In the genomic region with DNA sequence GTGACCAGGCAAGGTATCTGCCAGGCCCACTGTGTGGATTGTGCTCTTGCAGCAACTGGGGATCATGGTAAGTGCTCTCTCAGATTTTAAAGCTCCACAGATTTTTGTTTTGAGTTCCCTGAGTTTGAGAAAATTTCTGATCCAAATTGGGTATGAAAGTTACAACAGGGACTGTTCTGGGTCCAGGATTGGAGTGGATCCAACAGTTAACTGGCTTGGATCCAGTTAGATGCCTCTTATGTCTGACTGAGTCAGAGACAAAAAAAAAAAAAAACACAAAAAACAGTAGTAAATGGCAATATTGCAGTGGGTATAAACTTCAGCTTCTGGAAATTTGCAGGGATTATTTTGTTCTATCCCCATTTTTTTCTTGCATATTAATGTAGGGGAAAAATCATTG, we compare ENCODE assay signal across 21 cellular contexts.
DNase-seq lines count a peak whose midpoint lies in the region; FAIRE-seq and TF ChIP-seq lines count a peak whose summit lies in the region.
"Had no signal": no experiment of that assay in that cellular context is flagged by ENCODE, and none has a peak within 500 bp of the region (broad histone marks: within the 10 kb centered on the region; RNA-seq: fewer than 3 reads in every experiment).

No MANE protein-coding gene starts in this region.

- H3K4me3 ChIP-seq in adrenal gland (no peak overlapping the region), epithelial cell of esophagus (ENCODE audit: low read length) (no peak overlapping the region), keratinocyte (ENCODE audit: control insufficient read depth in 2 of 3, extremely low read depth in 1 of 3, insufficient read depth in 2 of 3, low read depth in 1 of 3, low read length in 3 of 3) (no peak overlapping the region), MG63 (no peak overlapping the region), osteoblast (ENCODE audit: insufficient read depth, low read length) (no peak overlapping the region), HAP-1 (no peak overlapping the region)
- H3K4me3 ChIP-seq: Peyer's patch had no signal

- peak; percentile 45 for DNase-seq in LHCN-M2 (ENCODE audit: low read depth)
- peak in 6 of 7 donors; percentile 21 to 74 (median 34) for DNase-seq in adrenal gland
- DNase-seq in epithelial cell of esophagus (ENCODE audit: low read depth), result peak; percentile 18
- no peak for DNase-seq in keratinocyte (ENCODE audit: low read depth, low spot score)
- DNase-seq in MG63, result no peak
- no peak for DNase-seq in osteoblast (ENCODE audit: insufficient read length, low spot score, missing footprints)
- DNase-seq in HAP-1 (ENCODE audit: low spot score in 2 of 2), result no peak
- DNase-seq: AML-193, C1 segment of cervical spinal cord, GOT3, KBM-7, MV-4-11, NCI-H1105 treated with DMSO at 0.1 percent for 48 hours, NCI-H1694, NCI-H2081, NCI-H2171, NCI-H345, NCI-H524 treated with DMSO at 0.1 percent for 48 hours, Peyer's patch had no signal

- no peak overlapping the region for H3K9ac ChIP-seq in keratinocyte (ENCODE audit: control insufficient read depth, extremely low read depth, insufficient read depth, low read length)

- TF ChIP-seq CTCF in adrenal gland (IDR thresholded peaks at IDR 0.05) (no peak), epithelial cell of esophagus (IDR thresholded peaks at IDR 0.05; ENCODE audit: insufficient read depth, low read depth, low read length, missing control alignments) (no peak), keratinocyte (optimal IDR thresholded peaks at IDR 0.05 in 1 of 3, IDR thresholded peaks at IDR 0.05 in 1 of 3, conservative IDR thresholded peaks at IDR 0.05 in 1 of 3; ENCODE audit: extremely low read depth in 1 of 3, insufficient read depth in 2 of 3, low read length in 3 of 3) (no peak), osteoblast (IDR thresholded peaks at IDR 0.05; ENCODE audit: extremely low read depth, low read depth, low read length) (no peak)

- H2AFZ ChIP-seq in keratinocyte (ENCODE audit: control insufficient read depth, low read length) (no peak overlapping the region), osteoblast (ENCODE audit: low read length) (no peak overlapping the region)

- dilution Hi-C loops in keratinocyte (cut with MboI; ENCODE audit: extremely low pct_ligation_motif_present, low sequenced_read_pairs), result no loop called here

- TF ChIP-seq POLR2A in adrenal gland (IDR thresholded peaks at IDR 0.05), result no peak

- H3K27ac ChIP-seq in adrenal gland (no peak overlapping the region), keratinocyte (ENCODE audit: control insufficient read depth, insufficient read depth, low read length) (no peak overlapping the region), osteoblast (ENCODE audit: low read depth, low read length) (no peak overlapping the region)
- H3K27ac ChIP-seq: Peyer's patch had no signal

- intact Hi-C loops in adrenal gland (cut with DNase I), result no loop called here

- H3K4me2 ChIP-seq in keratinocyte (ENCODE audit: control insufficient read depth, extremely low read depth, insufficient read depth, low read depth, low read length) (no peak overlapping the region), osteoblast (ENCODE audit: insufficient read depth, low read length) (no peak overlapping the region)

- in situ Hi-C loops in HAP-1 (cut with MboI; ENCODE audit: low sequenced_read_pairs), result no loop called here

- H3K79me2 ChIP-seq in keratinocyte (ENCODE audit: control insufficient read depth, insufficient read depth, low read length) (no peaks in the 10 kb centered on the region), osteoblast (ENCODE audit: insufficient read depth, low read length) (no peaks in the 10 kb centered on the region)

- H3K9me3 ChIP-seq in adrenal gland (replicated peaks in 1 of 3) (no peaks in the 10 kb centered on the region), keratinocyte (ENCODE audit: control insufficient read depth, low read depth, low read length) (peaks cover 4% of the 10 kb centered on the region), MG63 (peaks cover 18% of the 10 kb centered on the region), osteoblast (ENCODE audit: low read depth, low read length) (peaks cover 5% of the 10 kb centered on the region), HAP-1 (no peaks in the 10 kb centered on the region)

- H3K9me1 ChIP-seq in keratinocyte (ENCODE audit: control insufficient read depth, extremely low read depth, insufficient read depth, low read length), result no peaks in the 10 kb centered on the region

- H3K27me3 ChIP-seq in adrenal gland (no peaks in the 10 kb centered on the region), keratinocyte (ENCODE audit: control insufficient read depth, extremely low read depth, insufficient read depth, low read length) (no peaks in the 10 kb centered on the region), MG63 (no peaks in the 10 kb centered on the region), osteoblast (ENCODE audit: insufficient read depth, low read length) (no peaks in the 10 kb centered on the region), HAP-1 (ENCODE audit: low read depth) (no peaks in the 10 kb centered on the region)
- H3K27me3 ChIP-seq: Peyer's patch had no signal

- peak; percentile 41 for FAIRE-seq in keratinocyte (lab: Jason Lieb, UNC)
- FAIRE-seq: G401.6, GM12892 had no signal

- no peaks in the 10 kb centered on the region for H4K20me1 ChIP-seq in keratinocyte (ENCODE audit: control insufficient read depth, extremely low read depth, insufficient read depth, low read length)
- no peaks in the 10 kb centered on the region for H4K20me1 ChIP-seq in osteoblast (ENCODE audit: insufficient read depth, low read length)

- peaks cover 0 to 6% of the 10 kb centered on the region in 2 donors for H3K4me1 ChIP-seq in adrenal gland (replicated peaks in 1 of 2)
- H3K4me1 ChIP-seq in keratinocyte (ENCODE audit: control insufficient read depth, extremely low read depth, insufficient read depth, low read length), result peaks cover 20% of the 10 kb centered on the region
- H3K4me1 ChIP-seq in osteoblast (ENCODE audit: insufficient read depth, low read length), result no peaks in the 10 kb centered on the region
- H3K4me1 ChIP-seq in HAP-1, result no peaks in the 10 kb centered on the region
- H3K4me1 ChIP-seq: Peyer's patch had no signal

- H3K36me3 ChIP-seq in adrenal gland (replicated peaks in 1 of 2) (no peaks in the 10 kb centered on the region), keratinocyte (ENCODE audit: control insufficient read depth in 2 of 2, extremely low read depth in 1 of 2, insufficient read depth in 2 of 2, low read length in 2 of 2) (no peaks in the 10 kb centered on the region), MG63 (no peaks in the 10 kb centered on the region), osteoblast (ENCODE audit: insufficient read depth, low read length) (no peaks in the 10 kb centered on the region), HAP-1 (replicated peaks) (no peaks in the 10 kb centered on the region)
- H3K36me3 ChIP-seq: Peyer's patch had no signal

Comparison
In these comparisons a context has a peak if more than half of its experiments do, and no peak if none do; other contexts are left out.
1. DNase-seq: peak in LHCN-M2 (single experiment), adrenal gland (6 of 7) and epithelial cell of esophagus (single experiment); none in keratinocyte (single experiment), MG63 (single experiment), osteoblast (single experiment) and HAP-1 (0 of 2).